24 cellular contexts compared by ENCODE assay signal in the genomic region with DNA sequence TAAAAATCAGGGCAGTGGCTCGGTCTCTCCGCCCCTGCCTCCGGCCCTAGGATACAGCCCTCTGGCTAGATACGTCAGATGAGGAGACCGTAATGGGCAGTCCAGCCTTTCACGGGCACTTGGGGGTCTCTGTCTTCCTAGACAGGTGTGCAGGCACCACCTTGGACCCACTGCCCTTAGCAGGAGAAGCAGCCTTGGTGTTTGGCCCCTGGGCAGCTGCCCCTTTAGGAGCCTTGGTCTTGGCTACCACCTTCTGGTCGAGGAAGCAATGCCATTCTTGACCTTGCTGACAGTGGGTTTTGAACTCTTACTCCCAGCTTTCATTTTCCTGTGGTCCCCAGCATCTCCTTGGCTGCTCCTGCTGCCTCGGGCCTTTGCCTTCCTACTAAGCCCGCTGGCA.
"Had no signal": no experiment of that assay in that cellular context is flagged by ENCODE, and none has a peak within 500 bp of the region (broad histone marks: within the 10 kb centered on the region; RNA-seq: fewer than 3 reads in every experiment).

No MANE protein-coding gene starts in this region.

- H3K4me1 ChIP-seq: adrenal gland, breast epithelium, Peyer's patch had no signal

- H3K27me3 ChIP-seq: breast epithelium, Peyer's patch had no signal

- H3K4me2 ChIP-seq: SK-N-SH had no signal

- H3K36me3 ChIP-seq: adrenal gland, breast epithelium, Peyer's patch had no signal

- DNase-seq: activated CD4-positive, alpha-beta T cell treated with anti-CD3 and anti-CD28 coated beads for 4 hours; activated CD8-positive, alpha-beta memory T cell treated with anti-CD3 and anti-CD28 coated beads, Interleukin-2, amount 50 U/mL, for 4 hours; activated CD8-positive, alpha-beta T cell treated with anti-CD3 and anti-CD28 coated beads for 36 hours; activated gamma-delta T cell treated with Interleukin-2 at 50 U/mL for 16 hours; activated naive CD4-positive, alpha-beta T cell treated with anti-CD3 and anti-CD28 coated beads, Interleukin-2, amount 10 ng/mL, durations not matched to agents 7 days and 5 days; activated naive CD8-positive, alpha-beta T cell treated with anti-CD3 and anti-CD28 coated beads for 36 hours; activated T-cell treated with anti-CD3 and anti-CD28 coated beads, Interleukin-2, amount 50 U/mL, for 72 hours; adrenal gland; aorta; central memory CD4-positive, alpha-beta T cell; Kasumi-1; KBM-7; NCI-H1105 treated with DMSO at 0.1 percent for 48 hours; NCI-H1436 treated with DMSO at 0.1 percent for 48 hours; NCI-H187; NCI-H2081; NCI-H510A treated with DMSO at 0.1 percent for 48 hours; NCI-H69; NK-92 treated with Interleukin-12 subunit alpha and Interleukin-12 subunit beta, amount 100 ng/mL, for 24 hours; Peyer's patch; SK-N-SH; T-helper 1 cell had no signal

- H3K9ac ChIP-seq: SK-N-SH had no signal

- H3K4me3 ChIP-seq: adrenal gland, breast epithelium, Peyer's patch had no signal

- ATAC-seq: activated CD4-positive, CD25-positive, alpha-beta regulatory T cell treated with anti-CD3 and anti-CD28 coated beads, Interleukin-2, amount 50 U/mL, for 24 hours; activated CD8-positive, alpha-beta T cell treated with anti-CD3 and anti-CD28 coated beads for 36 hours; activated T-cell treated with anti-CD3 and anti-CD28 coated beads, Interleukin-2, amount 50 U/mL, for 72 hours had no signal

- H3K9me3 ChIP-seq: adrenal gland, breast epithelium, Peyer's patch, SK-N-SH had no signal

- H3K27ac ChIP-seq: adrenal gland, breast epithelium, Peyer's patch had no signal
